1 cellular context compared by ENCODE assay signal in genomic region chr9:120538339-120538738, GRCh38.
TF ChIP-seq lines count a peak whose summit lies in the region.

No MANE protein-coding gene starts in this region.

TF ChIP-seq in IMR-90, 13 proteins besides CTCF, POLR2A, EP300 and RAD21:
- TF ChIP-seq ELK1 (IDR thresholded peaks at IDR 0.05; ENCODE audit: borderline replicate concordance, low read depth, low read length) = no peak
- TF ChIP-seq USF2 (IDR thresholded peaks at IDR 0.05; ENCODE audit: low read depth, low read length) = no peak
- no peak for TF ChIP-seq FOS (IDR thresholded peaks at IDR 0.05; ENCODE audit: low read depth, low read length)
- no peak for TF ChIP-seq MAZ (IDR thresholded peaks at IDR 0.05; ENCODE audit: borderline replicate concordance, low read depth, low read length)
- no peak for TF ChIP-seq MXI1 (IDR thresholded peaks at IDR 0.05; ENCODE audit: borderline replicate concordance, low read depth, low read length)
- no peak for TF ChIP-seq CEBPB (IDR thresholded peaks at IDR 0.05; ENCODE audit: low read depth, low read length)
- no peak for TF ChIP-seq CHD1 (IDR thresholded peaks at IDR 0.05; ENCODE audit: low read depth, low read length)
- TF ChIP-seq RCOR1 (IDR thresholded peaks at IDR 0.05; ENCODE audit: insufficient replicate concordance, low read length) = no peak
- no peak for TF ChIP-seq SMC3 (IDR thresholded peaks at IDR 0.05; ENCODE audit: low read depth, low read length)
- no peak for TF ChIP-seq NFE2L2 (IDR thresholded peaks at IDR 0.05; ENCODE audit: low read depth, low read length)
- TF ChIP-seq MAFK (IDR thresholded peaks at IDR 0.05; ENCODE audit: low read depth, low read length) = no peak
- no peak for TF ChIP-seq RFX5 (IDR thresholded peaks at IDR 0.05; ENCODE audit: low read depth, low read length)
- TF ChIP-seq BHLHE40 (IDR thresholded peaks at IDR 0.05; ENCODE audit: low read depth, low read length) = no peak
TF ChIP-seq in IMR-90: peak in this region for 0.
